13 cellular contexts compared by ENCODE assay signal in the genomic region with DNA sequence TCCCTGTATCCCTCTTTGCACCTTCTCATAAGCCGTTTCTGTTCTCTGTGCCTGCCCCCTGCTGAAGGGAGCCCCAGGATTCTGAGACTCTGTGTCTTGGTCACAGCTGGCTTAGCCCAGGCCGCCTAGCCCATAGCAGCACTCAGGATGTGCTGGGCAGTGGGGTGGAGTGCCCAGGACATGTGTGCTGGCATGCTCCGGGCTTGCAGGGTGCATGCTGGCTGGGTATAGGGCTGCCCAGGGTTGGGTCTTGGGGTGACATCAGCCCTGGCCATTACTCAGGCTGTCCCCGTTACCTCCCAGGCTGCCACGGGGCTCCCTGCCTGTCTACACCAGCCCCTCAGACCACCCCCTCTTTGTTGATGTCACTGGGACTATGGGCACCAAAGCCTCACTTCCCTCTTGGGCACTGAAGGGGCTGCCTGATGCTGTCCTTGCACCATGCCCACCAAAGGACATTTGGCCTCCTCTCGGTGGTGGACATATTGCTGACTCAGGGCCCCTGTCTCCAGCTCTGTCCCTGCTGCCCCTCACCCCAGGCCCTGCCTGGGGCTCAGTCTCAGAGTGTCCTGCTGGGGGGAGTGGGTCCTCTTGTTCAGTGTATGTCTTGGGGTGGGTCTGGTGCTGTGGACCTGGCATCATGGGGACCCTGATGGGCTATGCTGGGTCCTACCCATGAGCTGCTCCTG. TPM values are rescaled to one million over a fixed set of nuclear protein-coding genes. Genes with fewer than 3 reads are reported as not detected.
A peak's percentile ranks its signal among the peaks of the same experiment; 100 is the strongest.
DNase-seq lines count a peak whose midpoint lies in the region; ATAC-seq, FAIRE-seq and TF ChIP-seq lines count a peak whose summit lies in the region.
"Had no signal": no experiment of that assay in that cellular context is flagged by ENCODE, and none has a peak within 500 bp of the region (broad histone marks: within the 10 kb centered on the region; RNA-seq: fewer than 3 reads in every experiment).

No MANE protein-coding gene starts in this region.

- H3K36me3 ChIP-seq in HCT116 (ENCODE audit: control insufficient read depth in 1 of 2, insufficient read depth in 2 of 2, low read length in 2 of 2) (peaks cover 0 to 21% of the 10 kb centered on the region in 2 experiments; a peak in 1 of 4 replicates), endodermal cell (ENCODE audit: control insufficient read depth, insufficient read depth, low read length) (peaks cover 4% of the 10 kb centered on the region), osteoblast (ENCODE audit: insufficient read depth, low read length) (peaks cover 5% of the 10 kb centered on the region)
- H3K36me3 ChIP-seq: colonic mucosa, SJCRH30 had no signal

- H3K36me3 Mint-ChIP-seq in activated CD4-positive, alpha-beta T cell treated with anti-CD3 and anti-CD28 coated beads, Interleukin-2, amount 10 ng/mL, durations not matched to agents 24 days and 14 days (ENCODE audit: low read depth) = no peaks in the 10 kb centered on the region
- H3K36me3 Mint-ChIP-seq in endodermal cell (ENCODE audit: low read depth) = peaks cover 5% of the 10 kb centered on the region

- H3K4me1 Mint-ChIP-seq in activated CD4-positive, alpha-beta T cell treated with anti-CD3 and anti-CD28 coated beads, Interleukin-2, amount 10 ng/mL, durations not matched to agents 24 days and 14 days = no peaks in the 10 kb centered on the region
- peaks cover 5% of the 10 kb centered on the region for H3K4me1 Mint-ChIP-seq in endodermal cell

- H3K4me3 ChIP-seq in HCT116 (replicated peaks in 1 of 2; ENCODE audit: low read depth in 1 of 2, low read length in 2 of 2) (0 out of 4 replicates have a peak overlapping the region, but pooled peaks of 1 of the 2 experiments have one; percentile 94), endodermal cell (ENCODE audit: low read length) (no peak overlapping the region), osteoblast (ENCODE audit: insufficient read depth, low read length) (no peak overlapping the region), lower leg skin (ENCODE audit: low read depth, poor library complexity, severe bottlenecking) (no peak overlapping the region)
- H3K4me3 ChIP-seq: colonic mucosa, SJCRH30 had no signal

- H3K27me3 ChIP-seq in HCT116 (ENCODE audit: insufficient read depth, low read length) (no peaks in the 10 kb centered on the region), endodermal cell (ENCODE audit: control insufficient read depth, insufficient read depth, low read length, poor library complexity, severe bottlenecking) (peaks cover 11% of the 10 kb centered on the region), osteoblast (ENCODE audit: insufficient read depth, low read length) (peaks cover 12% of the 10 kb centered on the region)
- H3K27me3 ChIP-seq: colonic mucosa had no signal

- H3K4me1 ChIP-seq in HCT116 (ENCODE audit: control insufficient read depth in 1 of 2, insufficient read depth in 2 of 2, low read length in 2 of 2) = peaks cover 14 to 23% of the 10 kb centered on the region in 2 experiments
- no peaks in the 10 kb centered on the region for H3K4me1 ChIP-seq in endodermal cell (ENCODE audit: control insufficient read depth, insufficient read depth, low read length)
- peaks cover 15% of the 10 kb centered on the region for H3K4me1 ChIP-seq in osteoblast (ENCODE audit: insufficient read depth, low read length)
- H3K4me1 ChIP-seq: SJCRH30 had no signal

- H3K27me3 Mint-ChIP-seq in activated CD4-positive, alpha-beta T cell treated with anti-CD3 and anti-CD28 coated beads, Interleukin-2, amount 10 ng/mL, durations not matched to agents 24 days and 14 days = peaks cover 11% of the 10 kb centered on the region
- H3K27me3 Mint-ChIP-seq in endodermal cell (ENCODE audit: insufficient read depth) = no peaks in the 10 kb centered on the region

- H2AFZ ChIP-seq in HCT116 (ENCODE audit: low read depth, low read length, poor library complexity, severe bottlenecking) (no peak overlapping the region), osteoblast (ENCODE audit: low read length) (no peak overlapping the region)

- WGBS in endodermal cell (ENCODE audit: insufficient coverage in 1 of 2, insufficient read length in 1 of 2), 2 experiments = 95 to 96% methylated on average over 4 to 6 of the region's 6 CpGs
- 84 to 89% methylated on average over 4 to 6 of the region's 6 CpGs for WGBS in lower leg skin, 2 donors

- H3K4me3 Mint-ChIP-seq in activated CD4-positive, alpha-beta T cell treated with anti-CD3 and anti-CD28 coated beads, Interleukin-2, amount 10 ng/mL, durations not matched to agents 24 days and 14 days = peak overlapping the region; percentile 54
- peak overlapping the region; percentile 77 for H3K4me3 Mint-ChIP-seq in endodermal cell

- no peak overlapping the region for H3K27ac Mint-ChIP-seq in activated CD4-positive, alpha-beta T cell treated with anti-CD3 and anti-CD28 coated beads, Interleukin-2, amount 10 ng/mL, durations not matched to agents 24 days and 14 days
- H3K27ac Mint-ChIP-seq in endodermal cell = no peak overlapping the region

- H3K9me2 ChIP-seq in HCT116 (ENCODE audit: insufficient read depth) = no peaks in the 10 kb centered on the region

- TF ChIP-seq CTCF in HCT116 (IDR thresholded peaks at IDR 0.05 in 2 of 3, conservative IDR thresholded peaks at IDR 0.05 in 1 of 3; ENCODE audit: borderline replicate concordance in 1 of 3, insufficient read depth in 1 of 3, low read depth in 2 of 3, low read length in 2 of 3) = no peak
- TF ChIP-seq CTCF in endodermal cell (conservative IDR thresholded peaks at IDR 0.05) = no peak
- TF ChIP-seq CTCF in osteoblast (IDR thresholded peaks at IDR 0.05; ENCODE audit: extremely low read depth, low read depth, low read length) = no peak
- no peak for TF ChIP-seq CTCF in lower leg skin (IDR thresholded peaks at IDR 0.05)

- TF ChIP-seq POLR2A in HCT116 (IDR thresholded peaks at IDR 0.05; ENCODE audit: borderline replicate concordance, extremely low read depth, insufficient read depth, insufficient read length) (no peak), lower leg skin (IDR thresholded peaks at IDR 0.05) (no peak), GM12891 (IDR thresholded peaks at IDR 0.05; ENCODE audit: low read depth, low read length) (no peak)

- H3K9me3 Mint-ChIP-seq in activated CD4-positive, alpha-beta T cell treated with anti-CD3 and anti-CD28 coated beads, Interleukin-2, amount 10 ng/mL, durations not matched to agents 24 days and 14 days = no peaks in the 10 kb centered on the region
- no peaks in the 10 kb centered on the region for H3K9me3 Mint-ChIP-seq in endodermal cell

- no peaks in the 10 kb centered on the region for H4K20me1 ChIP-seq in HCT116 (ENCODE audit: insufficient read depth)
- H4K20me1 ChIP-seq in osteoblast (ENCODE audit: insufficient read depth, low read length) = peaks cover 47% of the 10 kb centered on the region

- H3K27ac ChIP-seq in HCT116 (ENCODE audit: low read depth, low read length) = peak overlapping the region; percentile 90; the same call in 1 of the 2 replicates
- no peak overlapping the region for H3K27ac ChIP-seq in endodermal cell (ENCODE audit: low read depth, low read length)
- no peak overlapping the region for H3K27ac ChIP-seq in osteoblast (ENCODE audit: low read depth, low read length)
- H3K27ac ChIP-seq: colonic mucosa, SJCRH30 had no signal

- no peak for TF ChIP-seq RAD21 in HCT116 (IDR thresholded peaks at IDR 0.05; ENCODE audit: low read depth)

- POLR2A ChIA-PET in HCT116 (lab: Charles Lee) = no interaction called here

- no TSS peak for BruUV-seq in HCT116 (replicated peaks; lab: Mats Ljungman, UMichigan)

- RAD21 ChIA-PET in HCT116 (lab: Charles Lee; ENCODE audit: low non-redundant PET in 1 of 2, low total read pairs in 2 of 2, uncharacterized antibody in 2 of 2, unreplicated experiment in 2 of 2) = interaction anchor here in 1 of 2 experiments (0.6 kb wide), 1 partner anchor 113 kb away, joined by 3 read pairs; no protein-coding TSS in a partner anchor

- H3K9ac ChIP-seq in HCT116 (ENCODE audit: low read length) (no peak overlapping the region), endodermal cell (ENCODE audit: extremely low read depth, low read length, poor library complexity, severe bottlenecking) (no peak overlapping the region)

- H3K4me2 ChIP-seq in HCT116 (ENCODE audit: low read length) (peak overlapping the region; percentile 96), osteoblast (ENCODE audit: insufficient read depth, low read length) (peak overlapping the region; percentile 18)

- intact Hi-C loops in activated CD4-positive, alpha-beta T cell treated with anti-CD3 and anti-CD28 coated beads, Interleukin-2, amount 10 ng/mL, durations not matched to agents 24 days and 14 days (cut with micrococcal nuclease) = no loop called here
- intact Hi-C loops in HCT116 (cut with micrococcal nuclease) (no loop called here), lower leg skin (cut with DNase I; ENCODE audit: low total_unique reads) (no loop called here)

- ATAC-seq in HCT116 (no peak), HG03045 (IDR thresholded peaks at IDR 0.05; ENCODE audit: unreplicated experiment) (no peak)

- H3K79me2 ChIP-seq in HCT116 (ENCODE audit: insufficient read depth, low read length) (peaks cover 88% of the 10 kb centered on the region), osteoblast (ENCODE audit: insufficient read depth, low read length) (peaks cover 67% of the 10 kb centered on the region)

- no peaks in the 10 kb centered on the region for H3K9me3 ChIP-seq in HCT116 (ENCODE audit: control insufficient read depth in 1 of 2, insufficient read depth in 1 of 2, low read depth in 1 of 2, low read length in 2 of 2)
- no peaks in the 10 kb centered on the region for H3K9me3 ChIP-seq in endodermal cell (ENCODE audit: control insufficient read depth, low read length)
- no peaks in the 10 kb centered on the region for H3K9me3 ChIP-seq in osteoblast (ENCODE audit: low read depth, low read length)
- H3K9me3 ChIP-seq: colonic mucosa, SJCRH30 had no signal

- no peak for DNase-seq in activated CD4-positive, alpha-beta T cell treated with anti-CD3 and anti-CD28 coated beads, Interleukin-2, amount 10 ng/mL, durations not matched to agents 24 days and 14 days
- DNase-seq in activated CD4-positive, alpha-beta T cell treated with anti-CD3 and anti-CD28 coated beads, Interleukin-2, amount 50 U/mL, for 48 hours = no peak
- DNase-seq in HCT116 (ENCODE audit: low read depth, low spot score) = no peak
- DNase-seq in endodermal cell = no peak
- no peak for DNase-seq in osteoblast (ENCODE audit: insufficient read length, low spot score, missing footprints)
- DNase-seq in lower leg skin (ENCODE audit: low spot score in 2 of 2) = no peak
- no peak for DNase-seq in GM12891 (ENCODE audit: insufficient read length, low spot score)
- DNase-seq: colonic mucosa, KBM-7, NCI-H187 treated with DMSO at 0.1 percent for 48 hours, SJCRH30 had no signal

- no peak for FAIRE-seq in GM12891 (lab: Jason Lieb, UNC)
- FAIRE-seq: urothelium cell line had no signal

- CTCF ChIA-PET in HCT116 (lab: Charles Lee) = no interaction called here

RNA-seq across cellular contexts. Expression of a gene that starts 2.4 kb away (rescaled TPM):
- 8.3 and 9.0 TPM in 2 replicates for total RNA-seq in activated CD4-positive, alpha-beta T cell treated with anti-CD3 and anti-CD28 coated beads, Interleukin-2, amount 10 ng/mL, durations not matched to agents 24 days and 14 days
- 45.9 TPM for total RNA-seq in HCT116 (2021; ENCODE audit: unreplicated experiment)
- polyA plus RNA-seq in HCT116 (2012) = 24.4 and 26.7 TPM in 2 replicates
- 10 to 100 TPM; 38.9 to 43.1 TPM for total RNA-seq in endodermal cell
- 13.9 TPM for polyA plus RNA-seq in endodermal cell (2013, experiment 1 of 2)
- 15.1 TPM for polyA plus RNA-seq in endodermal cell (2013, experiment 2 of 2)
- total RNA-seq in osteoblast = 17.1 and 21.0 TPM in 2 replicates
- total RNA-seq in lower leg skin = 10 to 100 TPM; 41.8 to 80.8 (median 58.5) TPM
- 0.06 TPM for polyA plus RNA-seq in GM12891 (2012; ENCODE audit: low read depth, missing spikeins)

RNA-seq across cellular contexts. Expression of a gene that starts 57.2 kb away (rescaled TPM):
- 0.07 and 0.21 TPM in 2 replicates for total RNA-seq in activated CD4-positive, alpha-beta T cell treated with anti-CD3 and anti-CD28 coated beads, Interleukin-2, amount 10 ng/mL, durations not matched to agents 24 days and 14 days
- 0.12 TPM for total RNA-seq in HCT116 (2021; ENCODE audit: unreplicated experiment)
- polyA plus RNA-seq in HCT116 (2012) = 0.02 and 0.08 TPM in 2 replicates
- total RNA-seq in endodermal cell = not detected
- polyA plus RNA-seq in endodermal cell (2013, experiment 1 of 2) = 0.04 TPM
- polyA plus RNA-seq in endodermal cell (2013, experiment 2 of 2) = not detected
- not detected in 2 replicates for total RNA-seq in osteoblast
- 1 to 10 TPM in 3 of 4 donors, under 1 TPM in 1; 0.84 to 2.6 (median 1.2) TPM for total RNA-seq in lower leg skin
- polyA plus RNA-seq in GM12891 (2012; ENCODE audit: low read depth, missing spikeins) = 22.8 TPM
- total RNA-seq: SJCRH30 had no signal
